16 cellular contexts compared by ENCODE assay signal in genomic region chr16:85536411-85537330, GRCh38.
DNase-seq lines count a peak whose midpoint lies in the region; ATAC-seq and TF ChIP-seq lines count a peak whose summit lies in the region.
"Had no signal": no experiment of that assay in that cellular context is flagged by ENCODE, and none has a peak within 500 bp of the region (broad histone marks: within the 10 kb centered on the region; RNA-seq: fewer than 3 reads in every experiment).

No MANE protein-coding gene starts in this region.

- peaks cover 6 to 13% of the 10 kb centered on the region in 2 donors for H3K4me1 Mint-ChIP-seq in natural killer cell treated with Interleukin-12 subunit alpha and Interleukin-12 subunit beta and Interleukin-15 and Interleukin-18, amount 100 ng/mL, for 72 hours (ENCODE audit: low read depth in 2 of 2)

- DNase-seq in left ventricle myocardium superior (no peak), thyroid gland (peak; percentile 70 to 72), nucleus accumbens (lab: John Stamatoyannopoulos, UW) (no peak), NCI-H2081 (lab: John Stamatoyannopoulos, UW) (no peak)
- DNase-seq in natural killer cell treated with Interleukin-12 subunit alpha and Interleukin-12 subunit beta and Interleukin-15 and Interleukin-18, amount 100 ng/mL, for 72 hours (ENCODE audit: low spot score): no peak
- DNase-seq in stimulated activated naive CD4-positive, alpha-beta T cell (lab: John Stamatoyannopoulos, UW): no peak
- DNase-seq: activated CD4-positive, alpha-beta T cell treated with anti-CD3 and anti-CD28 coated beads, Interleukin-2, amount 10 ng/mL, durations not matched to agents 24 days and 14 days; activated naive CD8-positive, alpha-beta T cell treated with anti-CD3 and anti-CD28 coated beads, Interleukin-2, amount 50 U/mL, for 24 hours; islet precursor cell; NCI-H146; NCI-H446 treated with DMSO at 0.1 percent for 48 hours; T-helper 9 cell had no signal

- H3K36me3 ChIP-seq in KOPT-K1 (ENCODE audit: insufficient read depth, low read length) (no peaks in the 10 kb centered on the region), thyroid gland (no peaks in the 10 kb centered on the region)
- H3K36me3 ChIP-seq: SJSA1 had no signal

- ATAC-seq in left ventricle myocardium superior (peak; percentile 35), HG03521 (IDR thresholded peaks at IDR 0.05; ENCODE audit: unreplicated experiment) (no peak)
- peak; percentile 33 to 64 for ATAC-seq in natural killer cell treated with Interleukin-12 subunit alpha and Interleukin-12 subunit beta and Interleukin-15 and Interleukin-18, amount 100 ng/mL, for 72 hours
- ATAC-seq: activated naive CD8-positive, alpha-beta T cell treated with anti-CD3 and anti-CD28 coated beads, Interleukin-2, amount 50 U/mL, for 24 hours; GM12878 had no signal

- peaks cover 0 to 4% of the 10 kb centered on the region in 2 donors for H3K27me3 Mint-ChIP-seq in natural killer cell treated with Interleukin-12 subunit alpha and Interleukin-12 subunit beta and Interleukin-15 and Interleukin-18, amount 100 ng/mL, for 72 hours
- H3K27me3 Mint-ChIP-seq: activated CD4-positive, alpha-beta T cell treated with anti-CD3 and anti-CD28 coated beads, Interleukin-2, amount 10 ng/mL, durations not matched to agents 24 days and 14 days; activated naive CD8-positive, alpha-beta T cell treated with anti-CD3 and anti-CD28 coated beads, Interleukin-2, amount 50 U/mL, for 24 hours had no signal

- intact Hi-C loops in left ventricle myocardium superior (cut with micrococcal nuclease) (no loop called here), thyroid gland (cut with DNase I) (no loop called here)

- WGBS in thyroid gland, 2 donors: 58 to 65% methylated on average over 24 to 29 of the region's 30 CpGs

- H3K27me3 ChIP-seq in thyroid gland: no peaks in the 10 kb centered on the region
- H3K27me3 ChIP-seq: SJSA1 had no signal

- H3K27ac Mint-ChIP-seq in natural killer cell treated with Interleukin-12 subunit alpha and Interleukin-12 subunit beta and Interleukin-15 and Interleukin-18, amount 100 ng/mL, for 72 hours: no peak overlapping the region
- H3K27ac Mint-ChIP-seq: activated CD4-positive, alpha-beta T cell treated with anti-CD3 and anti-CD28 coated beads, Interleukin-2, amount 10 ng/mL, durations not matched to agents 24 days and 14 days; activated naive CD8-positive, alpha-beta T cell treated with anti-CD3 and anti-CD28 coated beads, Interleukin-2, amount 50 U/mL, for 24 hours had no signal

- no peak for TF ChIP-seq CTCF in thyroid gland (IDR thresholded peaks at IDR 0.05)

- H3K9me3 ChIP-seq in KOPT-K1 (ENCODE audit: insufficient read depth, low read length, poor library complexity, severe bottlenecking): peaks cover 16% of the 10 kb centered on the region
- no peaks in the 10 kb centered on the region for H3K9me3 ChIP-seq in thyroid gland

- H3K27ac ChIP-seq in KOPT-K1 (ENCODE audit: low read depth, low read length, poor library complexity, severe bottlenecking) (peak overlapping the region; percentile 22), thyroid gland (peak overlapping the region; percentile 32 to 62 (median 50))
- H3K27ac ChIP-seq: SJSA1 had no signal

- no peak overlapping the region for H3K4me3 ChIP-seq in thyroid gland (replicated peaks in 1 of 3)
- H3K4me3 ChIP-seq: GM12878, SJSA1 had no signal

- H3K4me3 Mint-ChIP-seq in natural killer cell treated with Interleukin-12 subunit alpha and Interleukin-12 subunit beta and Interleukin-15 and Interleukin-18, amount 100 ng/mL, for 72 hours: no peak overlapping the region
- H3K4me3 Mint-ChIP-seq: activated CD4-positive, alpha-beta T cell treated with anti-CD3 and anti-CD28 coated beads, Interleukin-2, amount 10 ng/mL, durations not matched to agents 24 days and 14 days; activated naive CD8-positive, alpha-beta T cell treated with anti-CD3 and anti-CD28 coated beads, Interleukin-2, amount 50 U/mL, for 24 hours had no signal

- H3K4me1 ChIP-seq in thyroid gland: peaks cover 12 to 22% of the 10 kb centered on the region in 2 donors

- TF ChIP-seq POLR2A in thyroid gland (IDR thresholded peaks at IDR 0.05): no peak

- no peaks in the 10 kb centered on the region for H3K9me3 Mint-ChIP-seq in natural killer cell treated with Interleukin-12 subunit alpha and Interleukin-12 subunit beta and Interleukin-15 and Interleukin-18, amount 100 ng/mL, for 72 hours
- H3K9me3 Mint-ChIP-seq: activated CD4-positive, alpha-beta T cell treated with anti-CD3 and anti-CD28 coated beads, Interleukin-2, amount 10 ng/mL, durations not matched to agents 24 days and 14 days; activated naive CD8-positive, alpha-beta T cell treated with anti-CD3 and anti-CD28 coated beads, Interleukin-2, amount 50 U/mL, for 24 hours had no signal

- no peaks in the 10 kb centered on the region for H3K36me3 Mint-ChIP-seq in natural killer cell treated with Interleukin-12 subunit alpha and Interleukin-12 subunit beta and Interleukin-15 and Interleukin-18, amount 100 ng/mL, for 72 hours

Comparison
In these comparisons a context has a peak if more than half of its experiments do, and no peak if none do; other contexts are left out.
1. DNase-seq: peak in thyroid gland (2 of 2); none in left ventricle myocardium superior (single experiment), natural killer cell treated with Interleukin-12 subunit alpha and Interleukin-12 subunit beta and Interleukin-15 and Interleukin-18, amount 100 ng/mL, for 72 hours (single experiment), nucleus accumbens (0 of 56), stimulated activated naive CD4-positive, alpha-beta T cell (0 of 6) and NCI-H2081 (0 of 2).